In the genomic region with DNA sequence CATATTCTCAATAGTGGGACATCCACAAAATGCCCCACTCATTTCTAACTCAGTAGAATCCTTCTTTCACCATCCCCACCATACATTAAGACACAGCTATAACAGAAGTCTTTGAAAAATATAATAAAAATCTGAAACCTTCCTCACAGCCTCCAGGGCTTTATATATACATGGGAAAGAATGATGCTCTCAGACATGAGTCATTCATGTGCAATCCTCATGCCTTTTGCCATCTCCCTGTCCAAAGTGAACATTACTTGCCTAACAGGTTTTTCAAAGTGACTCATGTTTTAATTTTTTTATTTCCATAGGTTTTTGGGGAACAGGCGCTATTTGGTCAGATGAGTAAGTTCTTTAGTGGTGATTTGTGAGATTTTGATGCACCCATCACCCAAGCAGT, we compare ENCODE assay signal across 11 cellular contexts.
DNase-seq lines count a peak whose midpoint lies in the region; ATAC-seq and TF ChIP-seq lines count a peak whose summit lies in the region.
"Had no signal": no experiment of that assay in that cellular context is flagged by ENCODE, and none has a peak within 500 bp of the region (broad histone marks: within the 10 kb centered on the region; RNA-seq: fewer than 3 reads in every experiment).

No MANE protein-coding gene starts in this region.

- H3K27ac ChIP-seq in VCaP: peak overlapping the region; percentile 93
- H3K27ac ChIP-seq: upper lobe of right lung had no signal

- peaks cover 62% of the 10 kb centered on the region for H3K4me1 Mint-ChIP-seq in glutamatergic neuron (ENCODE audit: low read depth, unreplicated experiment)

- H3K36me3 Mint-ChIP-seq in glutamatergic neuron (ENCODE audit: unreplicated experiment): no peaks in the 10 kb centered on the region

- ATAC-seq in GM18873 (IDR thresholded peaks at IDR 0.05; ENCODE audit: low FRiP score, unreplicated experiment): no peak
- ATAC-seq in activated CD4-positive, CD25-positive, alpha-beta regulatory T cell treated with anti-CD3 and anti-CD28 coated beads, Interleukin-2, amount 50 U/mL, for 24 hours: no peak

- H3K4me3 ChIP-seq in HFF-Myc (replicated peaks; ENCODE audit: low read depth, low read length): no peak overlapping the region
- H3K4me3 ChIP-seq: upper lobe of right lung had no signal

- H3K27ac Mint-ChIP-seq in glutamatergic neuron (ENCODE audit: unreplicated experiment): peak overlapping the region; percentile 83
- H3K27ac Mint-ChIP-seq: activated naive CD8-positive, alpha-beta T cell treated with anti-CD3 and anti-CD28 coated beads, Interleukin-2, amount 10 ng/mL, durations not matched to agents 7 days and 5 days had no signal

- no peak for TF ChIP-seq CTCF in HFF-Myc (IDR thresholded peaks at IDR 0.05; ENCODE audit: low read depth, low read length, missing control alignments)
- no peak for TF ChIP-seq CTCF in VCaP (conservative IDR thresholded peaks at IDR 0.05)
- TF ChIP-seq CTCF in glutamatergic neuron (IDR thresholded peaks at IDR 0.05; ENCODE audit: partially characterized antibody, unreplicated experiment): no peak

- DNase-seq in AG08395 (ENCODE audit: low spot score): peak; percentile 86
- peak; percentile 11 for DNase-seq in HFF-Myc (ENCODE audit: extremely low read depth, low read depth)
- no peak for DNase-seq in glutamatergic neuron
- no peak for DNase-seq in stimulated activated CD4-positive, alpha-beta T cell treated with anti-CD3 and anti-CD28 coated beads, Interleukin-1b, Interleukin-23, amount 100 ng/mL, for 48 hours
- DNase-seq in cortex of kidney (lab: John Stamatoyannopoulos, UW): no peak
- DNase-seq: activated naive CD8-positive, alpha-beta T cell treated with anti-CD3 and anti-CD28 coated beads, Interleukin-2, amount 10 ng/mL, durations not matched to agents 7 days and 5 days; NK-92 treated with Interleukin-12 subunit alpha and Interleukin-12 subunit beta, amount 100 ng/mL, for 24 hours; upper lobe of right lung had no signal

- H3K27me3 Mint-ChIP-seq in glutamatergic neuron (ENCODE audit: unreplicated experiment): peaks cover 7% of the 10 kb centered on the region
- H3K27me3 Mint-ChIP-seq: activated naive CD8-positive, alpha-beta T cell treated with anti-CD3 and anti-CD28 coated beads, Interleukin-2, amount 10 ng/mL, durations not matched to agents 7 days and 5 days had no signal

- peaks cover 4% of the 10 kb centered on the region for H3K9me3 Mint-ChIP-seq in glutamatergic neuron (ENCODE audit: unreplicated experiment)
- H3K9me3 Mint-ChIP-seq: activated naive CD8-positive, alpha-beta T cell treated with anti-CD3 and anti-CD28 coated beads, Interleukin-2, amount 10 ng/mL, durations not matched to agents 7 days and 5 days had no signal

- no peak overlapping the region for H3K4me3 Mint-ChIP-seq in glutamatergic neuron (ENCODE audit: unreplicated experiment)
- H3K4me3 Mint-ChIP-seq: activated naive CD8-positive, alpha-beta T cell treated with anti-CD3 and anti-CD28 coated beads, Interleukin-2, amount 10 ng/mL, durations not matched to agents 7 days and 5 days had no signal

Comparison
In these comparisons a context has a peak if more than half of its experiments do, and no peak if none do; other contexts are left out.
1. DNase-seq: peak in AG08395 (single experiment) and HFF-Myc (single experiment); none in glutamatergic neuron (single experiment), stimulated activated CD4-positive, alpha-beta T cell treated with anti-CD3 and anti-CD28 coated beads, Interleukin-1b, Interleukin-23, amount 100 ng/mL, for 48 hours (single experiment) and cortex of kidney (single experiment).